Comparison of ENCODE assay signal across 20 cellular contexts in the genomic region with DNA sequence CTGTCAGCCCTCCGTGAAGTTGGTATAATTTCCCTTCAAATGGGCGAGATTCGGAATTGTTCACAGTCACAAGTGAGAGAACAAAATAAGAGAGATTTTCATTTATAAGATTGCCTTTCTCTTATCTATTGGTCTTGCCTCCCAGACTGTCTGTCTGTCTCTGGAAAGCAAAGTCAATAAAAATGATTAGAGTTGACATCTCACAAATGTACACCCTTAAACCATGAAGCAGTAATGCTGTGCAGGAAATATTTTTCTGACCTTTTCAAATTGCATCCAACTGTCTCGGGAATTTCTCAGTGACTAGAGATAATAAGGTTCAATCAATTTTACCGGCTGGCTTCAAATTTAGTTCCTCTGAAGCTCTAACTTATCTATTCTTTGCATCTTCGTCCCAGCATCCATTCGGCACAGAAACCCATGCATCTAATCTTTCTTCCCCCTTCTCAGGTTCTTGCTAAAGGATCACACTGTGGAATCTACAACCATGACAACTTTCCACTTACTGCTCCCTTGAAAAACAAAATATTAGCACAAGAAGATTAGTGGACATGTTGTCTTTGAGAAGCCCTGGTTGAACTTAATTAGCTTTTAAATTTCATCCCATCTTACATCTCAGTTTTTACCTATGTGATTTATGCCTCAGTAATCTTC.
DNase-seq lines count a peak whose midpoint lies in the region; ATAC-seq and TF ChIP-seq lines count a peak whose summit lies in the region.
"Had no signal": no experiment of that assay in that cellular context is flagged by ENCODE, and none has a peak within 500 bp of the region (broad histone marks: within the 10 kb centered on the region; RNA-seq: fewer than 3 reads in every experiment).

No MANE protein-coding gene starts in this region.

- CTCF ChIA-PET in WTC11 (lab: Charles Lee), result interaction anchor here (1.1 kb wide), 1 partner anchor 936 kb away, joined by 3 read pairs; no protein-coding TSS in a partner anchor

- H3K9me3 ChIP-seq in heart left ventricle (no peaks in the 10 kb centered on the region), mesenchymal stem cell (ENCODE audit: control insufficient read depth, low read length) (no peaks in the 10 kb centered on the region), upper lobe of right lung (no peaks in the 10 kb centered on the region)
- H3K9me3 ChIP-seq: MG63, vagina had no signal

- no peak overlapping the region for H4K8ac ChIP-seq in mesenchymal stem cell (ENCODE audit: low read length)

- H3K14ac ChIP-seq in mesenchymal stem cell (ENCODE audit: low read length in 2 of 2), result no peak overlapping the region

- no peak for TF ChIP-seq POLR2A in heart left ventricle (IDR thresholded peaks at IDR 0.05)

- intact Hi-C loops in heart left ventricle (cut with DNase I), result loop anchor here in 2 of 10 donors (5.0 to 10.0 kb wide), 3 partner anchors 429 to 602 kb away; no protein-coding TSS in a partner anchor
- intact Hi-C loops in Right ventricle myocardium inferior (cut with DNase I), result no loop called here
- intact Hi-C loops in upper lobe of right lung (cut with DNase I), result no loop called here

- H3K4me1 ChIP-seq in heart left ventricle, result peaks cover 0 to 12% (median 0%) of the 10 kb centered on the region in 12 donors
- H3K4me1 ChIP-seq in mesenchymal stem cell (ENCODE audit: control insufficient read depth, insufficient read depth, low read depth, low read length), result no peaks in the 10 kb centered on the region
- H3K4me1 ChIP-seq in upper lobe of right lung, result peaks cover 17% of the 10 kb centered on the region
- H3K4me1 ChIP-seq: vagina had no signal

- H3K27ac ChIP-seq in heart left ventricle (peak overlapping the region; percentile 2 to 74 (median 46)), mesenchymal stem cell (ENCODE audit: low read length, poor library complexity, severe bottlenecking) (peak overlapping the region; percentile 89), upper lobe of right lung (peak overlapping the region; percentile 37)
- H3K27ac ChIP-seq: epithelial cell of prostate, vagina had no signal

- no peak overlapping the region for H2BK15ac ChIP-seq in mesenchymal stem cell (ENCODE audit: low read depth, poor library complexity, severe bottlenecking)

- H3K4me3 ChIP-seq in heart left ventricle, result no peak overlapping the region
- H3K4me3 ChIP-seq in mesenchymal stem cell (ENCODE audit: insufficient read depth in 1 of 2, low read depth in 1 of 2, low read length in 2 of 2), result no peak overlapping the region
- H3K4me3 ChIP-seq in upper lobe of right lung, result no peak overlapping the region
- H3K4me3 ChIP-seq: GM23338, MG63, vagina had no signal

- TF ChIP-seq CTCF in heart left ventricle (IDR thresholded peaks at IDR 0.05), result no peak
- TF ChIP-seq CTCF in WTC11 (IDR thresholded peaks at IDR 0.05), result no peak
- no peak for TF ChIP-seq CTCF in upper lobe of right lung (IDR thresholded peaks at IDR 0.05)

- H3K36me3 ChIP-seq in heart left ventricle, result no peaks in the 10 kb centered on the region
- H3K36me3 ChIP-seq in mesenchymal stem cell (ENCODE audit: control insufficient read depth in 1 of 2, insufficient read depth in 2 of 2, low read depth in 1 of 2, low read length in 2 of 2), result no peaks in the 10 kb centered on the region
- no peaks in the 10 kb centered on the region for H3K36me3 ChIP-seq in upper lobe of right lung
- H3K36me3 ChIP-seq: MG63, vagina had no signal

- H2AK5ac ChIP-seq in mesenchymal stem cell (ENCODE audit: low read length, severe bottlenecking), result no peak overlapping the region

- no peak overlapping the region for H3K4me2 ChIP-seq in mesenchymal stem cell (ENCODE audit: low read length, poor library complexity, severe bottlenecking)
- H3K4me2 ChIP-seq: GM23338 had no signal

- 58 to 66% (median 61%) methylated on average over 7 of the region's 7 CpGs for WGBS in heart left ventricle, 4 donors
- WGBS in mesenchymal stem cell, result 59% methylated on average over 5 of the region's 7 CpGs

- no peak overlapping the region for H3K9ac ChIP-seq in mesenchymal stem cell (ENCODE audit: low read length)

- no peak overlapping the region for H4K91ac ChIP-seq in mesenchymal stem cell (ENCODE audit: low read length)

- no peak overlapping the region for H2AFZ ChIP-seq in mesenchymal stem cell (ENCODE audit: low read depth, low read length)
- H2AFZ ChIP-seq: GM23338 had no signal

- DNase-seq in heart left ventricle, result no peak
- DNase-seq in Right ventricle myocardium inferior (ENCODE audit: missing footprints), result no peak
- DNase-seq in WTC11 (ENCODE audit: low spot score), result no peak
- DNase-seq in mesenchymal stem cell, result peak; percentile 17
- no peak for DNase-seq in upper lobe of right lung
- DNase-seq in activated naive CD8-positive, alpha-beta T cell treated with anti-CD3 and anti-CD28 coated beads for 36 hours, result no peak
- no peak for DNase-seq in pons (ENCODE audit: low spot score)
- DNase-seq: activated CD4-positive, alpha-beta memory T cell treated with anti-CD3 and anti-CD28 coated beads for 36 hours; activated CD4-positive, CD25-positive, alpha-beta regulatory T cell; activated gamma-delta T cell; GDM1; MG63; NCI-H226; T-helper 9 cell had no signal

- H3K4me1 Mint-ChIP-seq in WTC11, result peaks cover 77% of the 10 kb centered on the region
- no peaks in the 10 kb centered on the region for H3K4me1 Mint-ChIP-seq in activated naive CD8-positive, alpha-beta T cell treated with anti-CD3 and anti-CD28 coated beads for 36 hours
- H3K4me1 Mint-ChIP-seq: CD14-positive monocyte had no signal

- no peaks in the 10 kb centered on the region for H3K27me3 Mint-ChIP-seq in WTC11 (ENCODE audit: low read depth)
- H3K27me3 Mint-ChIP-seq in activated naive CD8-positive, alpha-beta T cell treated with anti-CD3 and anti-CD28 coated beads for 36 hours, result peaks cover 3% of the 10 kb centered on the region
- H3K27me3 Mint-ChIP-seq: dendritic cell treated with granulocyte-macrophage colony-stimulating factor and Interleukin-4, amounts not matched to agents 40 ng/mL and 50 ng/mL, for 4 days had no signal

- H2BK12ac ChIP-seq in mesenchymal stem cell (ENCODE audit: low read length in 2 of 2), result no peak overlapping the region

- peaks cover 5% of the 10 kb centered on the region; the same call in 1 of the 2 replicates for H3K36me3 Mint-ChIP-seq in WTC11
- no peaks in the 10 kb centered on the region for H3K36me3 Mint-ChIP-seq in activated naive CD8-positive, alpha-beta T cell treated with anti-CD3 and anti-CD28 coated beads for 36 hours
- H3K36me3 Mint-ChIP-seq: activated CD4-positive, alpha-beta memory T cell treated with anti-CD3 and anti-CD28 coated beads for 36 hours; CD14-positive monocyte had no signal

- ATAC-seq in heart left ventricle, result no peak
- no peak for ATAC-seq in Right ventricle myocardium inferior
- ATAC-seq in WTC11, result no peak
- ATAC-seq in upper lobe of right lung, result no peak
- no peak for ATAC-seq in HG02981 (IDR thresholded peaks at IDR 0.05; ENCODE audit: unreplicated experiment)

- H3K4ac ChIP-seq in mesenchymal stem cell (ENCODE audit: low read depth in 1 of 2, low read length in 2 of 2), result peak overlapping the region in 1 of 2 experiments; percentile 61

- no peak overlapping the region for H2BK5ac ChIP-seq in mesenchymal stem cell (ENCODE audit: low read depth, low read length, poor library complexity, severe bottlenecking)

- POLR2A ChIA-PET in WTC11 (lab: Charles Lee), result no interaction called here

- H3K79me1 ChIP-seq in mesenchymal stem cell (replicated peaks; ENCODE audit: low read length, poor library complexity, severe bottlenecking), result no peaks in the 10 kb centered on the region

- H3K9me3 Mint-ChIP-seq in WTC11, result no peaks in the 10 kb centered on the region
- no peaks in the 10 kb centered on the region for H3K9me3 Mint-ChIP-seq in activated naive CD8-positive, alpha-beta T cell treated with anti-CD3 and anti-CD28 coated beads for 36 hours
- H3K9me3 Mint-ChIP-seq: activated CD4-positive, alpha-beta memory T cell treated with anti-CD3 and anti-CD28 coated beads for 36 hours; dendritic cell treated with granulocyte-macrophage colony-stimulating factor and Interleukin-4, amounts not matched to agents 40 ng/mL and 50 ng/mL, for 4 days; GM23338 had no signal

- peak overlapping the region in 1 of 2 experiments; percentile 61 for H3K18ac ChIP-seq in mesenchymal stem cell (ENCODE audit: low read depth in 1 of 2, low read length in 2 of 2)

- H3K27me3 ChIP-seq in heart left ventricle (no peaks in the 10 kb centered on the region), mesenchymal stem cell (ENCODE audit: control insufficient read depth in 1 of 2, insufficient read depth in 1 of 2, low read length in 2 of 2) (no peaks in the 10 kb centered on the region), upper lobe of right lung (no peaks in the 10 kb centered on the region)
- H3K27me3 ChIP-seq: MG63, vagina had no signal

- no peak overlapping the region for H3K4me3 Mint-ChIP-seq in WTC11
- no peak overlapping the region for H3K4me3 Mint-ChIP-seq in activated naive CD8-positive, alpha-beta T cell treated with anti-CD3 and anti-CD28 coated beads for 36 hours
- H3K4me3 Mint-ChIP-seq: activated CD4-positive, alpha-beta memory T cell treated with anti-CD3 and anti-CD28 coated beads for 36 hours; CD14-positive monocyte; dendritic cell treated with granulocyte-macrophage colony-stimulating factor and Interleukin-4, amounts not matched to agents 40 ng/mL and 50 ng/mL, for 4 days; GM23338 had no signal

- H2BK120ac ChIP-seq in mesenchymal stem cell (ENCODE audit: low read depth, low read length), result peak overlapping the region; percentile 44

- no peak overlapping the region for H3K23ac ChIP-seq in mesenchymal stem cell (ENCODE audit: low read length in 2 of 2)

- H3K27ac Mint-ChIP-seq in WTC11, result peak overlapping the region; percentile 30; the same call in 1 of the 2 replicates
- H3K27ac Mint-ChIP-seq in activated naive CD8-positive, alpha-beta T cell treated with anti-CD3 and anti-CD28 coated beads for 36 hours, result no peak overlapping the region
- H3K27ac Mint-ChIP-seq: activated CD4-positive, alpha-beta memory T cell treated with anti-CD3 and anti-CD28 coated beads for 36 hours; CD14-positive monocyte; dendritic cell treated with granulocyte-macrophage colony-stimulating factor and Interleukin-4, amounts not matched to agents 40 ng/mL and 50 ng/mL, for 4 days had no signal

TF ChIP-seq in WTC11, 78 proteins besides CTCF, POLR2A, EP300 and RAD21 (continues in another document):
- TF ChIP-seq NR1H2 (CRISPR knock-in tag; IDR thresholded peaks at IDR 0.05) (no peak), JAZF1 (CRISPR knock-in tag; IDR thresholded peaks at IDR 0.05) (no peak), TCF7 (CRISPR knock-in tag; IDR thresholded peaks at IDR 0.05; ENCODE audit: low read depth) (no peak), EMX1 (CRISPR knock-in tag; IDR thresholded peaks at IDR 0.05) (no peak)

Comparison
In these comparisons a context has a peak if more than half of its experiments do, and no peak if none do; other contexts are left out.
1. H3K27ac ChIP-seq: peak in every context shown above with its lines; median percentile 89 in mesenchymal stem cell; 46 in heart left ventricle; 37 in upper lobe of right lung.